In genomic region chr12:24895612-24896011, GRCh38 we compare ENCODE assay signal across 16 cellular contexts.
"Had no signal": no experiment of that assay in that cellular context is flagged by ENCODE, and none has a peak within 500 bp of the region (broad histone marks: within the 10 kb centered on the region; RNA-seq: fewer than 3 reads in every experiment).

No MANE protein-coding gene starts in this region.

- ATAC-seq: activated T-cell treated with anti-CD3 and anti-CD28 coated beads, Interleukin-2, amount 50 U/mL, for 4 hours; left lobe of liver; stimulated activated effector memory CD8-positive, alpha-beta T cell treated with anti-CD3 and anti-CD28 coated beads, Interleukin-12 subunit alpha, Interleukin-12 subunit beta, amount 100 ng/mL, for 72 hours had no signal

- H3K4me3 ChIP-seq: thyroid gland, uterus had no signal

- H3K9me3 ChIP-seq: thyroid gland, uterus had no signal

- H3K27ac Mint-ChIP-seq: activated naive CD8-positive, alpha-beta T cell treated with anti-CD3 and anti-CD28 coated beads, Interleukin-2, amount 10 ng/mL, durations not matched to agents 7 days and 5 days; dendritic cell treated with granulocyte-macrophage colony-stimulating factor and Interleukin-4, amounts not matched to agents 40 ng/mL and 50 ng/mL, for 4 days; endodermal cell; stimulated activated effector memory CD8-positive, alpha-beta T cell treated with anti-CD3 and anti-CD28 coated beads, Interleukin-12 subunit alpha, Interleukin-12 subunit beta, amount 100 ng/mL, for 72 hours had no signal

- H3K27me3 Mint-ChIP-seq: dendritic cell treated with granulocyte-macrophage colony-stimulating factor and Interleukin-4, amounts not matched to agents 40 ng/mL and 50 ng/mL, for 4 days had no signal

- H3K27ac ChIP-seq: thyroid gland had no signal

- H3K4me3 Mint-ChIP-seq: activated naive CD8-positive, alpha-beta T cell treated with anti-CD3 and anti-CD28 coated beads, Interleukin-2, amount 10 ng/mL, durations not matched to agents 7 days and 5 days; activated T-cell treated with anti-CD3 and anti-CD28 coated beads, Interleukin-2, amount 50 U/mL, for 4 hours; dendritic cell treated with granulocyte-macrophage colony-stimulating factor and Interleukin-4, amounts not matched to agents 40 ng/mL and 50 ng/mL, for 4 days; endodermal cell; neural crest cell; stimulated activated effector memory CD8-positive, alpha-beta T cell treated with anti-CD3 and anti-CD28 coated beads, Interleukin-12 subunit alpha, Interleukin-12 subunit beta, amount 100 ng/mL, for 72 hours had no signal

- DNase-seq: activated CD4-positive, alpha-beta T cell treated with anti-CD3 and anti-CD28 coated beads for 1 hour; activated CD4-positive, alpha-beta T cell treated with anti-CD3 and anti-CD28 coated beads, Interleukin-2, amount 50 U/mL, for 48 hours; activated gamma-delta T cell; activated naive CD8-positive, alpha-beta T cell treated with anti-CD3 and anti-CD28 coated beads, Interleukin-2, amount 10 ng/mL, durations not matched to agents 7 days and 5 days; activated T-cell treated with anti-CD3 and anti-CD28 coated beads, Interleukin-2, amount 50 U/mL, for 4 hours; central memory CD4-positive, alpha-beta T cell; endodermal cell; head of caudate nucleus; islet precursor cell; right cardiac atrium; thyroid gland; uterus had no signal

- H3K36me3 ChIP-seq: thyroid gland, uterus had no signal

- H3K4me1 ChIP-seq: uterus had no signal

- H3K27me3 ChIP-seq: thyroid gland, uterus had no signal

- H3K9me3 Mint-ChIP-seq: activated naive CD8-positive, alpha-beta T cell treated with anti-CD3 and anti-CD28 coated beads, Interleukin-2, amount 10 ng/mL, durations not matched to agents 7 days and 5 days; dendritic cell treated with granulocyte-macrophage colony-stimulating factor and Interleukin-4, amounts not matched to agents 40 ng/mL and 50 ng/mL, for 4 days; endodermal cell; neural crest cell had no signal
